26 cellular contexts compared by ENCODE assay signal in the genomic region with DNA sequence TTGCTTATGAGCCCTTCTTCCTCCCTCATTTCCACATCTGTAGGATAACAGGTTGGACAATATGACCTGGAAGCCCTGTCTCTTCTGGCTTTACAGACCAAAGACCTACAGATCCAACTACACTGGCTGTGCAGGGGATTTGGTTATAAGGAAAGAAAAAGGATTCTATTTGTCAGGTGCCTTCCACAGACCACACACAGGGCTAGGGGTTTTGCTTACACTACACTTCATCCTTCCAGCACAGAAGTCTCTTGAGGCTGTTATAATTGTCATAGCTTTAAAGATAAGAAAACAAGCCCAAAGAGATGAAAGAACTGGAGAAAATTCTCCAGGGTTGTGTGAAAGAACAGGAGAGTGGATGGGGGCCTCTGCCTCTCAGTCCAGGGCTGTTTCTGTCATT.
"Had no signal": no experiment of that assay in that cellular context is flagged by ENCODE, and none has a peak within 500 bp of the region (broad histone marks: within the 10 kb centered on the region; RNA-seq: fewer than 3 reads in every experiment).

No MANE protein-coding gene starts in this region.

- DNase-seq: stimulated activated CD4-positive, alpha-beta T cell treated with anti-CD3 and anti-CD28 coated beads, Interleukin-2, amount 100 ng/mL, for 48 hours; stimulated activated CD4-positive, alpha-beta T cell treated with anti-CD3 and anti-CD28 coated beads, Interleukin-4, amount 100 ng/mL, for 1 hour; stimulated activated CD4-positive, alpha-beta T cell treated with anti-CD3 and anti-CD28 coated beads, Interleukin-4, amount 100 ng/mL, for 24 hours; stimulated activated CD4-positive, alpha-beta T cell treated with anti-CD3 and anti-CD28 coated beads, Interleukin-4, amount 100 ng/mL, for 4 hours; stimulated activated CD8-positive, alpha-beta memory T cell treated with anti-CD3 and anti-CD28 coated beads, Interleukin-4, amount 100 ng/mL, for 48 hours; stimulated activated naive B cell treated with anti-CD40 and anti-IgM and Interleukin-4, amounts not matched to agents 10 μg/mL and 1 μg/mL and 100 μg/mL, for 72 hours; stimulated activated naive CD4-positive, alpha-beta T cell; stimulated activated naive CD4-positive, alpha-beta T cell treated with Interleukin-2 at 50 U/mL for 16 hours; stimulated activated naive CD8-positive, alpha-beta T cell treated with anti-CD3 and anti-CD28 coated beads, Interleukin-15, amount 100 ng/mL, for 72 hours; stimulated activated naive CD8-positive, alpha-beta T cell treated with anti-CD3 and anti-CD28 coated beads, Interleukin-15, Interleukin-2, amounts not matched to agents 100 U/mL and 50 U/mL, for 24 hours; stomach; substantia nigra; testis; thyroid gland; transverse colon; trophoblast cell; upper lobe of left lung; upper lobe of right lung; uterus had no signal

- H3K4me3 ChIP-seq: stomach, suprapubic skin, testis, thoracic aorta, thyroid gland, tibial artery, tibial nerve, transverse colon, upper lobe of left lung, upper lobe of right lung, uterus, vagina had no signal

- H3K27ac ChIP-seq: stomach, suprapubic skin, testis, thoracic aorta, thyroid gland, tibial artery, tibial nerve, transverse colon, upper lobe of left lung, upper lobe of right lung, uterus, vagina had no signal

- H3K36me3 ChIP-seq: stomach, suprapubic skin, thoracic aorta, thyroid gland, tibial artery, tibial nerve, transverse colon, upper lobe of left lung, upper lobe of right lung, uterus, vagina had no signal

- ATAC-seq: stimulated activated effector memory CD8-positive, alpha-beta T cell treated with anti-CD3 and anti-CD28 coated beads, Interleukin-12 subunit alpha, Interleukin-12 subunit beta, amount 100 ng/mL, for 72 hours; stimulated activated memory B cell treated with anti-CD40 and anti-IgM and Interleukin-4, amounts not matched to agents 10 μg/mL and 1 μg/mL and 100 μg/mL, for 72 hours; stimulated activated naive CD8-positive, alpha-beta T cell treated with anti-CD3 and anti-CD28 coated beads, Interleukin-15, amount 100 ng/mL, for 72 hours; stimulated activated naive CD8-positive, alpha-beta T cell treated with anti-CD3 and anti-CD28 coated beads, Interleukin-15, Interleukin-2, amounts not matched to agents 100 U/mL and 50 U/mL, for 24 hours; upper lobe of right lung had no signal

- H3K9me3 ChIP-seq: stomach, suprapubic skin, testis, thoracic aorta, thyroid gland, tibial artery, tibial nerve, transverse colon, upper lobe of left lung, upper lobe of right lung, uterus, vagina had no signal

- H3K4me1 ChIP-seq: stomach, testis, thyroid gland, tibial artery, tibial nerve, transverse colon, upper lobe of left lung, upper lobe of right lung, uterus, vagina had no signal

- H3K27me3 ChIP-seq: stomach, testis, thyroid gland, tibial nerve, transverse colon, upper lobe of left lung, upper lobe of right lung, uterus, vagina had no signal
